In the genomic region with DNA sequence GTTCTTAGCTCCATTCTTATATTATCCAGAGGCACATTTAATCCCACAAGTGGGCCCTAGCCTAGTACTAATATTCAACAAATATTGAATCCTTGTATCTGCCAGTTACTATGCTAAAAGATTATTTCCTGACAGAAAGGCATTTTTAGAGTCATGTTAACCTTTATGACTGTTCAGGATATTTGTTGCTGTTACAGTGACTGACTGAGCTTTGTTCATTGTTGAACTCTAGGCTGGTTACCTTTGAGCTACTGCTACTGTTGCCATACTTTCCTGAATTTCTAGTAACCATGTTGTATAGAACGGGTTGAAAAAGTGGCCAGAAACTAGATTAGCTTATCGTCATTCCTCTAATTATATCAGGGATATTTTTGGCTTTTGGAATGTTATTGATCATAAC, we compare ENCODE assay signal across 25 cellular contexts. TPM values are rescaled to one million over a fixed set of nuclear protein-coding genes. Genes with fewer than 3 reads are reported as not detected.
DNase-seq lines count a peak whose midpoint lies in the region; ATAC-seq, FAIRE-seq and TF ChIP-seq lines count a peak whose summit lies in the region.
"Had no signal": no experiment of that assay in that cellular context is flagged by ENCODE, and none has a peak within 500 bp of the region (broad histone marks: within the 10 kb centered on the region; RNA-seq: fewer than 3 reads in every experiment).

No MANE protein-coding gene starts in this region.

- no peak overlapping the region for H2AFZ ChIP-seq in astrocyte (ENCODE audit: low read depth, low read length)

- no peak overlapping the region for H3K27ac ChIP-seq in astrocyte (ENCODE audit: low read depth, low read length)
- H3K27ac ChIP-seq: A549; BLaER1 treated with 17β-estradiol and CSF1 and Interleukin-3, amounts not matched to agents 10 nM and 100 nM had no signal

- FAIRE-seq in H54 (lab: Jason Lieb, UNC) (peak; percentile 15), astrocyte (lab: Jason Lieb, UNC) (peak; percentile 29)
- FAIRE-seq: A549, GM12891, GM18507 had no signal

- H3K27me3 ChIP-seq in astrocyte (ENCODE audit: insufficient read depth, low read length) = no peaks in the 10 kb centered on the region
- H3K27me3 ChIP-seq: BE2C; BLaER1 treated with 17β-estradiol and CSF1 and Interleukin-3, amounts not matched to agents 10 nM and 100 nM had no signal

- no peak for TF ChIP-seq CTCF in astrocyte (IDR thresholded peaks at IDR 0.05; ENCODE audit: insufficient read depth, low read depth, low read length)

- H3K4me1 Mint-ChIP-seq in astrocyte (ENCODE audit: low read depth, unreplicated experiment) = no peaks in the 10 kb centered on the region
- H3K4me1 Mint-ChIP-seq: CD14-positive monocyte had no signal

- H3K4me3 Mint-ChIP-seq in astrocyte (ENCODE audit: unreplicated experiment) = no peak overlapping the region
- H3K4me3 Mint-ChIP-seq: CD14-positive monocyte; CD4-positive, alpha-beta T cell had no signal

- no peak overlapping the region for H3K4me2 ChIP-seq in astrocyte (ENCODE audit: low read length)
- H3K4me2 ChIP-seq: A549; BLaER1 treated with 17β-estradiol and CSF1 and Interleukin-3, amounts not matched to agents 10 nM and 100 nM had no signal

- H3K4me3 ChIP-seq in astrocyte (ENCODE audit: insufficient read depth, low read depth, low read length) = no peak overlapping the region
- H3K4me3 ChIP-seq: A549; BLaER1 treated with 17β-estradiol and CSF1 and Interleukin-3, amounts not matched to agents 10 nM and 100 nM had no signal

- H3K79me2 ChIP-seq in astrocyte (ENCODE audit: insufficient read depth, low read length) = peaks cover 5% of the 10 kb centered on the region

- no peaks in the 10 kb centered on the region for H3K9me3 Mint-ChIP-seq in astrocyte (ENCODE audit: unreplicated experiment)
- H3K9me3 Mint-ChIP-seq: CD14-positive monocyte; CD4-positive, alpha-beta T cell had no signal

- no peak for TF ChIP-seq POLR2A in H54 (IDR thresholded peaks at IDR 0.05; ENCODE audit: low read depth, low read length)

- no peaks in the 10 kb centered on the region for H3K4me1 ChIP-seq in astrocyte (ENCODE audit: insufficient read depth, low read length)
- H3K4me1 ChIP-seq: A549; BLaER1 treated with 17β-estradiol and CSF1 and Interleukin-3, amounts not matched to agents 10 nM and 100 nM had no signal

- H3K36me3 ChIP-seq in astrocyte (ENCODE audit: insufficient read depth, low read length) = peaks cover 13% of the 10 kb centered on the region

- no peaks in the 10 kb centered on the region for H3K27me3 Mint-ChIP-seq in astrocyte (ENCODE audit: low read depth, unreplicated experiment)
- H3K27me3 Mint-ChIP-seq: CD4-positive, alpha-beta T cell had no signal

- no peak overlapping the region for H3K27ac Mint-ChIP-seq in astrocyte (ENCODE audit: unreplicated experiment)
- H3K27ac Mint-ChIP-seq: CD14-positive monocyte; CD4-positive, alpha-beta T cell had no signal

- intact Hi-C loops in left cardiac atrium (cut with DNase I) = no loop called here

- H3K9me3 ChIP-seq in astrocyte (ENCODE audit: insufficient read depth, low read depth, low read length) = no peaks in the 10 kb centered on the region
- H3K9me3 ChIP-seq: A549; BE2C; BLaER1 treated with 17β-estradiol and CSF1 and Interleukin-3, amounts not matched to agents 10 nM and 100 nM had no signal

- peaks cover 8% of the 10 kb centered on the region for H3K36me3 Mint-ChIP-seq in astrocyte (ENCODE audit: low read depth, unreplicated experiment)

- DNase-seq in H54 (ENCODE audit: insufficient read length, low spot score) (no peak), astrocyte (ENCODE audit: low read depth) (no peak), dermis microvascular lymphatic vessel endothelial cell (ENCODE audit: low read depth in 2 of 2) (peak; percentile 51 to 74), hippocampal formation (lab: John Stamatoyannopoulos, UW) (no peak), left cardiac atrium (no peak), SIG-M5 (lab: John Stamatoyannopoulos, UW) (no peak)
- no peak for DNase-seq in stimulated activated CD4-positive, alpha-beta T cell treated with anti-CD3 and anti-CD28 coated beads, Interleukin-2, amount 100 ng/mL, for 48 hours
- DNase-seq: 8988T; ACHN; AML-193; BE2C; Calu3; CD4-positive, alpha-beta T cell; COR-L47; DMS53; DMS79 treated with DMSO at 0.1 percent for 48 hours; GF-D8; GOT3; H7; HCEC 1CT had no signal

- no peak overlapping the region for H3K9ac ChIP-seq in astrocyte (ENCODE audit: low read length)
- H3K9ac ChIP-seq: BLaER1 treated with 17β-estradiol and CSF1 and Interleukin-3, amounts not matched to agents 10 nM and 100 nM had no signal

- no peak for ATAC-seq in left cardiac atrium
- ATAC-seq: A549 had no signal

- H4K20me1 ChIP-seq in astrocyte (ENCODE audit: insufficient read depth, low read length) = peaks cover 4% of the 10 kb centered on the region

RNA-seq across cellular contexts. Expression of gene DNM1L, which starts 29.8 kb away (rescaled TPM):
- total RNA-seq in astrocyte (92.1 and 93.9 TPM in 2 replicates), dermis microvascular lymphatic vessel endothelial cell (68.1 and 69.3 TPM in 2 replicates), left cardiac atrium (10 to 100 TPM; 55.6 to 69.1 TPM)

RNA-seq across cellular contexts. Expression of gene YARS2, which starts 46.8 kb away (rescaled TPM):
- total RNA-seq in astrocyte = 26.5 and 29.0 TPM in 2 replicates
- 31.4 and 33.9 TPM in 2 replicates for total RNA-seq in dermis microvascular lymphatic vessel endothelial cell
- 10 to 100 TPM; 10.2 to 10.3 TPM for total RNA-seq in left cardiac atrium

Comparison
In these comparisons a context has a peak if more than half of its experiments do, and no peak if none do; other contexts are left out.
1. DNase-seq: peak in dermis microvascular lymphatic vessel endothelial cell (2 of 2); none in H54 (single experiment), astrocyte (single experiment), hippocampal formation (0 of 2), left cardiac atrium (single experiment), stimulated activated CD4-positive, alpha-beta T cell treated with anti-CD3 and anti-CD28 coated beads, Interleukin-2, amount 100 ng/mL, for 48 hours (0 of 2) and SIG-M5 (single experiment).